1 cellular context compared by ENCODE assay signal in the genomic region with DNA sequence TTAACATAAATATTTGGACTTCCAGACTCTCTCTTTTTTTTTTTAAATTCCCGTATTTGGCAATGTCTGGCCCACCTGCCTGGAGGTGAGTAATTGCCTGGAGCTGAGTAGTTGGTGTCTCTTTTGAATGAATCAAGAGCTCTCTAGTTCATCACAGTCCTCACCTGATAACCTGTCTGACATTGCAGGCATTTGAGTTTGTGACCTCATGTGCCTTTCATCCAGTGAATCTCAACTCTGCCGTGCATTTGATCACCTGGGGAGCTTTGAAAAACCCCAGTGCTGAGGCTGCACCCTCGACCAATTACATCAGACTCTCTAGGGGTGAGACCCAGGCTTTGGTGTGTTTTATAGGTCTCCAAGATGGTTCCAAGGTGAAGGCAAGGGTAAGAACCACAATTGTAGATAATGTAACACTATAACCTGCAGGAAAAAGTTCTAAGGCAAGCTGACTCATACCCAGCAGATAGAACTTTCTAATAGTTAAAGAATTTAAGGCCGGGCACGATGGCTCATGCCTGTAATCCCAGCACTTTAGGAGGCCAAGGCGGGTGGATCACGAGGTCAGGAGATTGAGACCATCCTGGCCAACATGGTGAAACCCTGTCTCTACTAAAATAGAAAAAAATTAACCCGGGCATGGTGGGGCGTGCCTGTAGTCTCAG.
TF ChIP-seq lines count a peak whose summit lies in the region.

No MANE protein-coding gene starts in this region.

TF ChIP-seq in SK-N-SH treated with all-trans-retinoic acid at 6 μM for 48 hours, 23 proteins besides CTCF, POLR2A, EP300 and RAD21 (continued from another document):
- TF ChIP-seq, protein P1, sequence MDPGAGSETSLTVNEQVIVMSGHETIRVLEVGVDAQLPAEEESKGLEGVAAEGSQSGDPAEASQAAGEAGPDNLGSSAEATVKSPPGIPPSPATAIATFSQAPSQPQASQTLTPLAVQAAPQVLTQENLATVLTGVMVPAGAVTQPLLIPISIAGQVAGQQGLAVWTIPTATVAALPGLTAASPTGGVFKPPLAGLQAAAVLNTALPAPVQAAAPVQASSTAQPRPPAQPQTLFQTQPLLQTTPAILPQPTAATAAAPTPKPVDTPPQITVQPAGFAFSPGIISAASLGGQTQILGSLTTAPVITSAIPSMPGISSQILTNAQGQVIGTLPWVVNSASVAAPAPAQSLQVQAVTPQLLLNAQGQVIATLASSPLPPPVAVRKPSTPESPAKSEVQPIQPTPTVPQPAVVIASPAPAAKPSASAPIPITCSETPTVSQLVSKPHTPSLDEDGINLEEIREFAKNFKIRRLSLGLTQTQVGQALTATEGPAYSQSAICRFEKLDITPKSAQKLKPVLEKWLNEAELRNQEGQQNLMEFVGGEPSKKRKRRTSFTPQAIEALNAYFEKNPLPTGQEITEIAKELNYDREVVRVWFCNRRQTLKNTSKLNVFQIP (CRISPR knock-in tag; IDR thresholded peaks at IDR 0.05; ENCODE audit: borderline replicate concordance, low read depth) = no peak
- no peak for TF ChIP-seq TOX (CRISPR knock-in tag; IDR thresholded peaks at IDR 0.05; ENCODE audit: borderline replicate concordance)
- TF ChIP-seq PPARA (CRISPR knock-in tag; IDR thresholded peaks at IDR 0.05; ENCODE audit: borderline replicate concordance) = no peak
- no peak for TF ChIP-seq CSDC2 (CRISPR knock-in tag; IDR thresholded peaks at IDR 0.05)
- TF ChIP-seq, protein P2, sequence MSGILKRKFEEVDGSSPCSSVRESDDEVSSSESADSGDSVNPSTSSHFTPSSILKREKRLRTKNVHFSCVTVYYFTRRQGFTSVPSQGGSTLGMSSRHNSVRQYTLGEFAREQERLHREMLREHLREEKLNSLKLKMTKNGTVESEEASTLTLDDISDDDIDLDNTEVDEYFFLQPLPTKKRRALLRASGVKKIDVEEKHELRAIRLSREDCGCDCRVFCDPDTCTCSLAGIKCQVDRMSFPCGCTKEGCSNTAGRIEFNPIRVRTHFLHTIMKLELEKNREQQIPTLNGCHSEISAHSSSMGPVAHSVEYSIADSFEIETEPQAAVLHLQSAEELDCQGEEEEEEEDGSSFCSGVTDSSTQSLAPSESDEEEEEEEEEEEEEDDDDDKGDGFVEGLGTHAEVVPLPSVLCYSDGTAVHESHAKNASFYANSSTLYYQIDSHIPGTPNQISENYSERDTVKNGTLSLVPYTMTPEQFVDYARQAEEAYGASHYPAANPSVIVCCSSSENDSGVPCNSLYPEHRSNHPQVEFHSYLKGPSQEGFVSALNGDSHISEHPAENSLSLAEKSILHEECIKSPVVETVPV (CRISPR knock-in tag; IDR thresholded peaks at IDR 0.05) = no peak
- TF ChIP-seq ZFP30 (CRISPR knock-in tag; IDR thresholded peaks at IDR 0.05) = no peak
- TF ChIP-seq, protein P3, sequence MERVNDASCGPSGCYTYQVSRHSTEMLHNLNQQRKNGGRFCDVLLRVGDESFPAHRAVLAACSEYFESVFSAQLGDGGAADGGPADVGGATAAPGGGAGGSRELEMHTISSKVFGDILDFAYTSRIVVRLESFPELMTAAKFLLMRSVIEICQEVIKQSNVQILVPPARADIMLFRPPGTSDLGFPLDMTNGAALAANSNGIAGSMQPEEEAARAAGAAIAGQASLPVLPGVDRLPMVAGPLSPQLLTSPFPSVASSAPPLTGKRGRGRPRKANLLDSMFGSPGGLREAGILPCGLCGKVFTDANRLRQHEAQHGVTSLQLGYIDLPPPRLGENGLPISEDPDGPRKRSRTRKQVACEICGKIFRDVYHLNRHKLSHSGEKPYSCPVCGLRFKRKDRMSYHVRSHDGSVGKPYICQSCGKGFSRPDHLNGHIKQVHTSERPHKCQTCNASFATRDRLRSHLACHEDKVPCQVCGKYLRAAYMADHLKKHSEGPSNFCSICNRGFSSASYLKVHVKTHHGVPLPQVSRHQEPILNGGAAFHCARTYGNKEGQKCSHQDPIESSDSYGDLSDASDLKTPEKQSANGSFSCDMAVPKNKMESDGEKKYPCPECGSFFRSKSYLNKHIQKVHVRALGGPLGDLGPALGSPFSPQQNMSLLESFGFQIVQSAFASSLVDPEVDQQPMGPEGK (CRISPR knock-in tag; IDR thresholded peaks at IDR 0.05; ENCODE audit: borderline replicate concordance) = no peak
- no peak for TF ChIP-seq OSR1 (CRISPR knock-in tag; IDR thresholded peaks at IDR 0.05)
- no peak for TF ChIP-seq ARNTL (CRISPR knock-in tag; IDR thresholded peaks at IDR 0.05; ENCODE audit: borderline replicate concordance, low read depth)
- TF ChIP-seq ZC3H10 (CRISPR knock-in tag; IDR thresholded peaks at IDR 0.05) = no peak
